In genomic region chr7:158596309-158596708, GRCh38 we compare ENCODE assay signal across 22 cellular contexts.
"Had no signal": no experiment of that assay in that cellular context is flagged by ENCODE, and none has a peak within 500 bp of the region (broad histone marks: within the 10 kb centered on the region; RNA-seq: fewer than 3 reads in every experiment).

No MANE protein-coding gene starts in this region.

- H3K4me3 Mint-ChIP-seq: naive thymus-derived CD8-positive, alpha-beta T cell; stimulated activated naive CD8-positive, alpha-beta T cell treated with anti-CD3 and anti-CD28 coated beads, Interleukin-15, Interleukin-2, amounts not matched to agents 100 ng/mL and 50 ng/mL, for 24 hours had no signal

- ATAC-seq: left cardiac atrium; left lobe of liver; lower lobe of right lung; naive thymus-derived CD8-positive, alpha-beta T cell; right lobe of liver; upper lobe of right lung had no signal

- H3K36me3 Mint-ChIP-seq: naive thymus-derived CD8-positive, alpha-beta T cell had no signal

- H3K9me3 ChIP-seq: lower lobe of right lung, ovary, right lobe of liver, suprapubic skin, thoracic aorta, upper lobe of right lung had no signal

- H3K27me3 ChIP-seq: ovary, right atrium auricular region, right lobe of liver, suprapubic skin, tibial artery, upper lobe of right lung had no signal

- H3K4me3 ChIP-seq: lower lobe of right lung, ovary, right atrium auricular region, right lobe of liver, smooth muscle cell, suprapubic skin, thoracic aorta, tibial artery, upper lobe of right lung had no signal

- H3K9me3 Mint-ChIP-seq: stimulated activated naive CD8-positive, alpha-beta T cell treated with anti-CD3 and anti-CD28 coated beads, Interleukin-15, Interleukin-2, amounts not matched to agents 100 ng/mL and 50 ng/mL, for 24 hours had no signal

- DNase-seq: hippocampal formation; kidney glomerular epithelial cell; left cardiac atrium; lower lobe of right lung; mammary epithelial cell; mesenchymal stem cell; naive thymus-derived CD8-positive, alpha-beta T cell; ovary; right lobe of liver; stimulated activated CD4-positive, alpha-beta T cell treated with anti-CD3 and anti-CD28 coated beads, Interleukin-1b, Interleukin-23, amount 100 ng/mL, for 48 hours; stimulated activated CD4-positive, alpha-beta T cell treated with anti-CD3 and anti-CD28 coated beads, Interleukin-4, amount 100 ng/mL, for 1 hour; stimulated activated naive CD4-positive, alpha-beta T cell; tibial artery; trophoblast cell; upper lobe of right lung had no signal

- H3K27me3 Mint-ChIP-seq: naive thymus-derived CD8-positive, alpha-beta T cell; stimulated activated naive CD8-positive, alpha-beta T cell treated with anti-CD3 and anti-CD28 coated beads, Interleukin-15, Interleukin-2, amounts not matched to agents 100 ng/mL and 50 ng/mL, for 24 hours had no signal

- H3K4me2 ChIP-seq: smooth muscle cell had no signal

- H3K4me1 Mint-ChIP-seq: naive thymus-derived CD8-positive, alpha-beta T cell had no signal

- H3K4me1 ChIP-seq: lower lobe of right lung, right atrium auricular region, right lobe of liver, suprapubic skin, tibial artery, upper lobe of right lung had no signal

- H3K27ac ChIP-seq: lower lobe of right lung, ovary, right atrium auricular region, right lobe of liver, suprapubic skin, thoracic aorta, tibial artery, upper lobe of right lung had no signal

- H3K27ac Mint-ChIP-seq: naive thymus-derived CD8-positive, alpha-beta T cell; progenitor cell of endocrine pancreas; stimulated activated naive CD8-positive, alpha-beta T cell treated with anti-CD3 and anti-CD28 coated beads, Interleukin-15, Interleukin-2, amounts not matched to agents 100 ng/mL and 50 ng/mL, for 24 hours had no signal

- H3K36me3 ChIP-seq: lower lobe of right lung, ovary, right atrium auricular region, right lobe of liver, suprapubic skin, thoracic aorta, tibial artery, upper lobe of right lung had no signal
